10 cellular contexts compared by ENCODE assay signal in genomic region chr5:170811719-170812118, GRCh38. TPM values are rescaled to one million over a fixed set of nuclear protein-coding genes. Genes with fewer than 3 reads are reported as not detected.
"Had no signal": no experiment of that assay in that cellular context is flagged by ENCODE, and none has a peak within 500 bp of the region (broad histone marks: within the 10 kb centered on the region; RNA-seq: fewer than 3 reads in every experiment).

No MANE protein-coding gene starts in this region.

- H3K4me1 ChIP-seq: HAP-1 had no signal

- H3K4me3 ChIP-seq: GM23338, HAP-1 had no signal

- H2AFZ ChIP-seq: GM23338 had no signal

- H3K9me3 Mint-ChIP-seq: GM23338, HFFc6, IgD-negative memory B cell had no signal

- H3K4me3 Mint-ChIP-seq: GM23338, HFFc6, IgD-negative memory B cell had no signal

- H3K36me3 Mint-ChIP-seq: IgD-negative memory B cell had no signal

- ATAC-seq: GM23338, HCT116 had no signal

- DNase-seq: H7, HFFc6, KG1 had no signal

- H3K36me3 ChIP-seq: HAP-1 had no signal

- H3K27ac ChIP-seq: HL-60 had no signal

- H3K4me1 Mint-ChIP-seq: IgD-negative memory B cell had no signal

- H3K9me3 ChIP-seq: HAP-1 had no signal

- H3K27ac Mint-ChIP-seq: GM23338, HFFc6, IgD-negative memory B cell had no signal

- H3K4me2 ChIP-seq: GM23338 had no signal

RNA-seq across cellular contexts. Expression of gene GABRP, which starts 28.2 kb away (rescaled TPM):
- total RNA-seq: H4, HFFc6, HT1080 had no signal
- polyA plus RNA-seq: IgD-negative memory B cell had no signal

RNA-seq across cellular contexts. Expression of gene RANBP17, which starts 50.1 kb away (rescaled TPM):
- total RNA-seq: H4 had no signal
- polyA plus RNA-seq: IgD-negative memory B cell had no signal
